Comparison of ENCODE assay signal across 14 cellular contexts in genomic region chr1:2594641-2595131, GRCh38.
"Had no signal": no experiment of that assay in that cellular context is flagged by ENCODE, and none has a peak within 500 bp of the region (broad histone marks: within the 10 kb centered on the region; RNA-seq: fewer than 3 reads in every experiment).

No MANE protein-coding gene starts in this region.

- H3K4me3 ChIP-seq: lung had no signal

- H3K36me3 ChIP-seq: adrenal gland had no signal

- H3K4me3 Mint-ChIP-seq: naive thymus-derived CD8-positive, alpha-beta T cell had no signal

- ATAC-seq: naive thymus-derived CD8-positive, alpha-beta T cell had no signal

- H3K4me1 ChIP-seq: psoas muscle had no signal

- H3K27ac Mint-ChIP-seq: naive thymus-derived CD8-positive, alpha-beta T cell had no signal

- H3K27ac ChIP-seq: adrenal gland, coronary artery, heart left ventricle, psoas muscle had no signal

- DNase-seq: activated CD4-positive, alpha-beta T cell treated with anti-CD3 and anti-CD28 coated beads for 4 hours; central memory CD4-positive, alpha-beta T cell; effector CD4-positive, alpha-beta T cell; midbrain; occipital lobe; stimulated activated CD4-positive, alpha-beta T cell treated with anti-CD3 and anti-CD28 coated beads, Interleukin-15, amount 100 ng/mL, for 24 hours; stimulated activated CD4-positive, alpha-beta T cell treated with anti-CD3 and anti-CD28 coated beads, Interleukin-4, amount 100 ng/mL, for 24 hours; T-helper 9 cell had no signal

- H3K27me3 ChIP-seq: adrenal gland had no signal

- H3K9me3 ChIP-seq: psoas muscle had no signal
